In the genomic region with DNA sequence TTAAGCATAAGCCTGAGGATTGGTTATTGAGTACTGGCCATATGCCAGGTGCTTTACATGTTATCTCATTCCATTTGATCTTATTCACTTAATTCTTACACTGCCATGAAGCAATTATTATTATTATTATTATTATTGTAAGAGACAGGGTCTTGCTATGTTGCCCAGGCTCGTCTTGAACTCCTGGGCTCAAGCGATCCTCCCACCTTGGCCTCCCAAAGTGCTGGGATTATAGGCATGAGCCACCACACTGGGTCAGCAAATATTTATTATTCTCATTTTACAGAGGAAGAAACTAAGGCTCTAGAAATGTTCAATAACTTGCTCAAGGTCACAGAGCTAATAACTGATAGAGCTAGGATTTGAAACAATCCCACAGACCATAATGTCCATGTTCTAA, we compare ENCODE assay signal across 22 cellular contexts.
"Had no signal": no experiment of that assay in that cellular context is flagged by ENCODE, and none has a peak within 500 bp of the region (broad histone marks: within the 10 kb centered on the region; RNA-seq: fewer than 3 reads in every experiment).

No MANE protein-coding gene starts in this region.

- H3K4me3 ChIP-seq: coronary artery, dorsolateral prefrontal cortex, esophagus squamous epithelium, gastrocnemius medialis, heart right ventricle, left lung, lower lobe of right lung had no signal

- H3K9me3 ChIP-seq: esophagus squamous epithelium, gastrocnemius medialis, left lung, lower lobe of right lung had no signal

- H3K27ac ChIP-seq: coronary artery, dorsolateral prefrontal cortex, epithelial cell of prostate, esophagus squamous epithelium, gastrocnemius medialis, heart right ventricle, left lung, lower lobe of right lung had no signal

- ATAC-seq: esophagus mucosa, gastrocnemius medialis, heart right ventricle, left cardiac atrium, left lung, left ventricle myocardium superior, lower lobe of right lung had no signal

- H3K36me3 ChIP-seq: esophagus squamous epithelium, gastrocnemius medialis, left lung, lower lobe of right lung had no signal

- H3K27me3 ChIP-seq: dorsolateral prefrontal cortex, esophagus squamous epithelium, gastrocnemius medialis, heart right ventricle, left lung had no signal

- DNase-seq: dermis blood vessel endothelial cell; dorsolateral prefrontal cortex; effector CD4-positive, alpha-beta T cell; effector memory CD4-positive, alpha-beta T cell; erythroblast; esophagus squamous epithelium; foreskin fibroblast; foreskin melanocyte; gastrocnemius medialis; glutamatergic neuron; head of caudate nucleus; heart right ventricle; hippocampal formation; left cardiac atrium; left lung; left ventricle myocardium superior; lower lobe of right lung; mesenchymal stem cell; midbrain had no signal
